ENCODE assay signal across 13 cellular contexts in the genomic region with DNA sequence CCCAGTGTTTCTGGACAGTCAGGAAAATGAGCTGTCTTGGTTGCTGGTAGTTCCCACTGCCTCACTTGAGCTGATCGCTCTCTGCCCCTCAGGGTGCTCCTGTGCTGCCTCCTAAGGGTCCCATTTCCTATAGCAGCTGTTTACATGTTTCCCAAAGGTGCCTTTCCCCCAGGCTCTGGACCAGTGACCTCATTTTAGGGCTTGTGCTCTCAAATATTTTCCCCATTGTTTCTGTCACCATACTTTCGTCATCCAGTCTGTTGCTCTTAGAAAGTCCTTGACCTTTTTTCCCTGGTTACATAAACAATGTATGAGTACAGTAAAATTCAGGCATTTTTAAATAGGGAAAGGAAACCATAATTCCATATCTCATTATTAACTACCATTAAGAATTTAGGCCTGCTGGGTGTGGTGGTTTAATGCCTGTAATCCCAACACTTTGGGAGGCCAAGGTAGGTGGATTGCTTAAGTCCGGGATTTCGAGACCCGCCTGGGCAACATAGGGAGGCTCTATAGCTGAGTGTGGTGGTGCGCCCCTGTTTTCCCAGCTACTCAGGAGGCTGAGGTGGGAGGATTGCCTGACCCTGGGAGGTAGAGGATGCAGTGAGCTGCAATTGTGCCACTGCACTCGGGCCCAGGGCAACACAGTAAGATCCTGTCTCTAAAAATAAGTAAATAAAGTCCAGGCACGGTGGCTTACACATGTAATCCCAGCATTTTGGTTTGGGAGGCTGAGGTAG.
"Had no signal": no experiment of that assay in that cellular context is flagged by ENCODE, and none has a peak within 500 bp of the region (broad histone marks: within the 10 kb centered on the region; RNA-seq: fewer than 3 reads in every experiment).

No MANE protein-coding gene starts in this region.

- H3K4me1 ChIP-seq: body of pancreas, pancreas, vagina had no signal

- FAIRE-seq: endometrium, pancreas had no signal

- H3K4me3 ChIP-seq: body of pancreas, esophagus muscularis mucosa, pancreas, stomach, vagina had no signal

- H3K27me3 ChIP-seq: body of pancreas, esophagus muscularis mucosa, pancreas, stomach, vagina had no signal

- H3K27ac ChIP-seq: body of pancreas, esophagus muscularis mucosa, pancreas, stomach, vagina had no signal

- H3K36me3 ChIP-seq: pancreas, vagina had no signal

- H3K9me3 ChIP-seq: body of pancreas, esophagus muscularis mucosa, pancreas, stomach, vagina had no signal

- DNase-seq: activated CD4-positive, alpha-beta memory T cell treated with anti-CD3 and anti-CD28 coated beads for 36 hours; activated naive CD4-positive, alpha-beta T cell treated with Interleukin-2 at 50 U/mL for 16 hours; activated T-cell treated with anti-CD3 and anti-CD28 coated beads, Interleukin-2, amount 50 U/mL, for 48 hours; body of pancreas; foreskin fibroblast; glutamatergic neuron; mammary epithelial cell; pancreas; stimulated activated CD4-positive, alpha-beta T cell treated with anti-CD3 and anti-CD28 coated beads, Interleukin-4, amount 100 ng/mL, for 4 hours; stomach had no signal

- ATAC-seq: body of pancreas, pancreas had no signal
